8 cellular contexts compared by ENCODE assay signal in the genomic region with DNA sequence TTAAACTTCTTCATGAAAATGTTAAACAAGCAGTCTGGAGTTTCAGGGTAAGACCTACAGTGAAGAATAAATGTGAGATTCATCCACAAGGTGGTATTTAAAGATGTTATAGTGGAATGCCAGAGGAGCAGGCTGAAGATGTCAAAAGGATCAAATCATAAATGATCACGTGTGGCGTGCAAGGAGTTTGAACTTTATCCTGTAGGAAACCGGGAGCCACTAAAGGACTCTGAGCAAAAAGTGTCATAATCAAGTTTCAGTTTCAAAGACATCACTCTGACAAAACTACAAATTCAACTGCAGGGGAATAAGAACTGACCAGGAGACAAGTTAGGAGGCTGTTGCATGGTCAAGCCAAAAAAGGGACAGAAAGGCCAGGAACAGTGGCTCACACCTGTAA.
"Had no signal": no experiment of that assay in that cellular context is flagged by ENCODE, and none has a peak within 500 bp of the region (broad histone marks: within the 10 kb centered on the region; RNA-seq: fewer than 3 reads in every experiment).

No MANE protein-coding gene starts in this region.

- H3K27me3 Mint-ChIP-seq: IgD-negative memory B cell had no signal

- H3K9me3 Mint-ChIP-seq: GM23338, H9, IgD-negative memory B cell had no signal

- DNase-seq: H9, HCEC 1CT had no signal

- ATAC-seq: GM23338, HepG2 had no signal

- H3K4me2 ChIP-seq: GM23338 had no signal

- H2AFZ ChIP-seq: GM23338 had no signal

- H3K4me3 ChIP-seq: GM23338 had no signal

- H3K4me3 Mint-ChIP-seq: GM23338, H9, IgD-negative memory B cell had no signal

- H3K27ac Mint-ChIP-seq: GM23338, H9, IgD-negative memory B cell had no signal

- H3K4me1 Mint-ChIP-seq: GM23338, H9, IgD-negative memory B cell had no signal

- H3K27ac ChIP-seq: HL-60 had no signal

- FAIRE-seq: H1, H54, HepG2 had no signal
